Comparison of ENCODE assay signal across 8 cellular contexts in genomic region chr21:32727478-32727727, GRCh38. TPM values are rescaled to one million over a fixed set of nuclear protein-coding genes. Genes with fewer than 3 reads are reported as not detected.
DNase-seq lines count a peak whose midpoint lies in the region; ATAC-seq, FAIRE-seq and TF ChIP-seq lines count a peak whose summit lies in the region.

No MANE protein-coding gene starts in this region.

- no peak for TF ChIP-seq CTCF in K562 (IDR thresholded peaks at IDR 0.05 in 2 of 3, conservative IDR thresholded peaks at IDR 0.05 in 1 of 3; ENCODE audit: insufficient read depth in 2 of 3, low read depth in 1 of 3, low read length in 3 of 3)

- under 1% methylated on average over 29 of the region's 29 CpGs for WGBS in K562 (ENCODE audit: insufficient coverage, low coverage, missing lambda C conversion rate)
- WGBS in mesendoderm (ENCODE audit: extremely low coverage, insufficient coverage, low lambda C conversion rate): no CpG with 5 or more reads among the region's 29 CpGs
- WGBS in aorta, 2 donors: 0% methylated on average over 28 to 29 of the region's 29 CpGs

- intact Hi-C loops in K562 (cut with micrococcal nuclease) (loop anchor here (5.0 kb wide), 2 partner anchors 40 to 45 kb away; partner anchors contain the start of gene PAXBP1), aorta (cut with DNase I) (loop anchor here in 1 of 2 donors (5.0 kb wide), 1 partner anchor 40 kb away; no protein-coding TSS in a partner anchor)

- H3K56ac ChIP-seq in mesendoderm (ENCODE audit: low read length): peak overlapping the region; percentile 93

- no peak overlapping the region for H4K5ac ChIP-seq in mesendoderm (ENCODE audit: low read length)

- no peak overlapping the region for H2BK5ac ChIP-seq in mesendoderm (ENCODE audit: low read length)

- H2BK15ac ChIP-seq in mesendoderm (replicated peaks; ENCODE audit: low read depth): no peak overlapping the region

- peak overlapping the region; percentile 29 for H3K23ac ChIP-seq in mesendoderm (ENCODE audit: low read length)

- H3K27me3 ChIP-seq in K562 (ENCODE audit: control insufficient read depth in 2 of 2, insufficient read depth in 2 of 2, low read length in 2 of 2) (no peaks in the 10 kb centered on the region), mesendoderm (ENCODE audit: insufficient read depth, low read length, poor library complexity) (no peaks in the 10 kb centered on the region), aorta (ENCODE audit: control insufficient read depth in 1 of 2, insufficient read depth in 2 of 2, low read length in 1 of 2) (no peaks in the 10 kb centered on the region)

- ATAC-seq in HG03460 (IDR thresholded peaks at IDR 0.05; ENCODE audit: unreplicated experiment) (peak; percentile 12), K562 (no peak), aorta (ENCODE audit: low FRiP score) (peak; percentile 55)

- H3K79me2 ChIP-seq in K562 (ENCODE audit: control insufficient read depth, insufficient read depth, low read length): peaks cover 18% of the 10 kb centered on the region
- no peaks in the 10 kb centered on the region for H3K79me2 ChIP-seq in mesendoderm (ENCODE audit: control insufficient read depth, insufficient read depth, low read length)

- H3K4me3 Mint-ChIP-seq in activated naive CD4-positive, alpha-beta T cell treated with anti-CD3 and anti-CD28 coated beads, Interleukin-2, amount 10 ng/mL, durations not matched to agents 7 days and 5 days: peak overlapping the region; percentile 99

- peak overlapping the region; percentile 98 for H3K27ac Mint-ChIP-seq in activated naive CD4-positive, alpha-beta T cell treated with anti-CD3 and anti-CD28 coated beads, Interleukin-2, amount 10 ng/mL, durations not matched to agents 7 days and 5 days

- DNase-seq in activated naive CD4-positive, alpha-beta T cell treated with anti-CD3 and anti-CD28 coated beads, Interleukin-2, amount 10 ng/mL, durations not matched to agents 7 days and 5 days: no peak
- no peak for DNase-seq in activated naive CD4-positive, alpha-beta T cell treated with anti-CD3 and anti-CD28 coated beads, Interleukin-2, amount 50 U/mL, for 16 hours
- no peak for DNase-seq in K562 (ENCODE audit: extremely low read depth in 1 of 4, low spot score in 3 of 4)
- no peak for DNase-seq in mesendoderm
- DNase-seq in aorta: peak; percentile 52 to 83
- no peak for DNase-seq in NOMO-1 treated with DMSO at 0.1 percent for 48 hours (lab: John Stamatoyannopoulos, UW; ENCODE audit: unreplicated experiment)
- DNase-seq in EL: no peak

- H3K18ac ChIP-seq in mesendoderm (ENCODE audit: low read length): no peak overlapping the region

- peak overlapping the region; percentile 95 for H2AFZ ChIP-seq in K562 (ENCODE audit: low read depth, low read length)

- H4K20me1 ChIP-seq in K562 (replicated peaks; ENCODE audit: control insufficient read depth, insufficient read depth, low read length): no peaks in the 10 kb centered on the region

- H2BK120ac ChIP-seq in mesendoderm (ENCODE audit: low read depth, low read length): no peak overlapping the region

- H3K9me3 ChIP-seq in K562 (replicated peaks; ENCODE audit: control insufficient read depth, insufficient read depth, low read depth, low read length) (no peaks in the 10 kb centered on the region), aorta (ENCODE audit: control insufficient read depth, low read length) (no peaks in the 10 kb centered on the region)

- in situ Hi-C loops in K562 (cut with MboI): no loop called here

- H3K36me3 ChIP-seq in K562 (ENCODE audit: control insufficient read depth, insufficient read depth, low read length) (peaks cover 11% of the 10 kb centered on the region; the same call in 1 of the 3 replicates), mesendoderm (ENCODE audit: control insufficient read depth, insufficient read depth, low read length) (no peaks in the 10 kb centered on the region), aorta (ENCODE audit: control insufficient read depth in 1 of 2, insufficient read depth in 2 of 2, low read length in 1 of 2) (no peaks in the 10 kb centered on the region)

- H3K9ac ChIP-seq in K562 (ENCODE audit: insufficient read depth in 1 of 2, low read depth in 2 of 2, low read length in 2 of 2) (peak overlapping the region; percentile 79 to 95), mesendoderm (ENCODE audit: low read length) (peak overlapping the region; percentile 82)

- FAIRE-seq in K562 (lab: Jason Lieb, UNC): no peak

- H3K4ac ChIP-seq in mesendoderm (ENCODE audit: low read depth, low read length): no peak overlapping the region

- CTCF ChIA-PET in activated naive CD4-positive, alpha-beta T cell treated with anti-CD3 and anti-CD28 coated beads, Interleukin-2, amount 10 ng/mL, durations not matched to agents 7 days and 5 days (lab: Charles Lee): interaction anchor here (1.1 to 1.4 kb wide), 2 partner anchors 21 to 44 kb away, joined by 3 to 5 read pairs; partner anchors contain the start of gene PAXBP1
- CTCF ChIA-PET in K562 (lab: Yijun Ruan, JAX; ENCODE audit: low intra/inter-chr PET ratio): no interaction called here

- H4K8ac ChIP-seq in mesendoderm (ENCODE audit: low read depth, low read length): no peak overlapping the region

- no TSS peak for BruUV-seq in K562 (replicated peaks; lab: Mats Ljungman, UMichigan)

- no peak for TF ChIP-seq EP300 in K562 (IDR thresholded peaks at IDR 0.05; ENCODE audit: low read length)

- no peak for TF ChIP-seq RAD21 in K562 (CRISPR knock-in tag; conservative IDR thresholded peaks at IDR 0.05 in 1 of 2, IDR thresholded peaks at IDR 0.05 in 1 of 2)

- peaks cover 18% of the 10 kb centered on the region for H3K36me3 Mint-ChIP-seq in activated naive CD4-positive, alpha-beta T cell treated with anti-CD3 and anti-CD28 coated beads, Interleukin-2, amount 10 ng/mL, durations not matched to agents 7 days and 5 days

- H3K4me3 ChIP-seq in K562 (peak overlapping the region; percentile 85), mesendoderm (ENCODE audit: low read length) (peak overlapping the region; percentile 80), aorta (ENCODE audit: low read length in 2 of 2) (peak overlapping the region; percentile 64 to 93)

- peaks cover 0 to 21% of the 10 kb centered on the region in 2 experiments; a peak in 2 of 5 replicates for H3K4me1 ChIP-seq in K562 (replicated peaks in 1 of 2; ENCODE audit: control insufficient read depth in 2 of 2, insufficient read depth in 2 of 2, low read length in 2 of 2)
- no peaks in the 10 kb centered on the region for H3K4me1 ChIP-seq in mesendoderm (ENCODE audit: control insufficient read depth, low read depth, low read length)
- H3K4me1 ChIP-seq in aorta (ENCODE audit: control insufficient read depth in 1 of 2, insufficient read depth in 2 of 2, low read length in 2 of 2): peaks cover 2 to 8% of the 10 kb centered on the region in 2 donors

- no peaks in the 10 kb centered on the region for H3K79me1 ChIP-seq in mesendoderm (ENCODE audit: low read length)

- no peak overlapping the region for H2AK5ac ChIP-seq in mesendoderm (ENCODE audit: low read length)

- no peaks in the 10 kb centered on the region for H3K9me3 Mint-ChIP-seq in activated naive CD4-positive, alpha-beta T cell treated with anti-CD3 and anti-CD28 coated beads, Interleukin-2, amount 10 ng/mL, durations not matched to agents 7 days and 5 days

- peaks cover 6% of the 10 kb centered on the region for H3K27me3 Mint-ChIP-seq in activated naive CD4-positive, alpha-beta T cell treated with anti-CD3 and anti-CD28 coated beads, Interleukin-2, amount 10 ng/mL, durations not matched to agents 7 days and 5 days

- H3K4me1 Mint-ChIP-seq in activated naive CD4-positive, alpha-beta T cell treated with anti-CD3 and anti-CD28 coated beads, Interleukin-2, amount 10 ng/mL, durations not matched to agents 7 days and 5 days: peaks cover 51% of the 10 kb centered on the region

- POLR2A ChIA-PET in K562 (lab: Yijun Ruan, JAX): interaction anchor here (0.6 to 2.8 kb wide), 10 partner anchors 11 to 115 kb away, joined by 3 to 14 read pairs (median 4); partner anchors contain the start of genes CFAP298 and PAXBP1

- no peak for TF ChIP-seq POLR2A in K562 (conservative IDR thresholded peaks at IDR 0.05)

- H3K4me2 ChIP-seq in K562 (ENCODE audit: insufficient read depth, low read length) (peak overlapping the region; percentile 98), mesendoderm (ENCODE audit: low read length) (peak overlapping the region; percentile 54)

- H3K9me1 ChIP-seq in K562 (ENCODE audit: control insufficient read depth, insufficient read depth, low read length): no peaks in the 10 kb centered on the region

- H3K27ac ChIP-seq in K562 (ENCODE audit: extremely low read depth, low read depth, low read length): peak overlapping the region; percentile 72
- H3K27ac ChIP-seq in mesendoderm (ENCODE audit: low read depth, low read length): peak overlapping the region; percentile 31
- H3K27ac ChIP-seq in aorta (ENCODE audit: low read depth in 1 of 2, low read length in 2 of 2): peak overlapping the region; percentile 68 to 85

RNA-seq across cellular contexts. Expression of gene SYNJ1, which starts 0.4 kb away (rescaled TPM):
- total RNA-seq in K562 (2011; cell fraction: chromatin; rRNA removed; ENCODE audit: low replicate concordance): 17.4 and 48.9 TPM in 2 replicates
- 5.7 and 7.5 TPM in 2 replicates for total RNA-seq in K562 (2011; cell fraction: nucleolus; rRNA removed)
- 14.5 and 20.2 TPM in 2 replicates for total RNA-seq in K562 (2011; cell fraction: nucleoplasm; rRNA removed)
- total RNA-seq in K562 (2014; rRNA removed): 2.5 and 3.3 TPM in 2 replicates
- total RNA-seq in K562 (2014; rRNA removed; fragmentation: Illumina TruSeq; extraction: Trizol): 5.6 and 6.8 TPM in 2 replicates
- total RNA-seq in K562 (2015; rRNA removed; fragmentation: Illumina TruSeq; extraction: Trizol): 4.2 TPM in 2 replicates
- 9.9 and 11.2 TPM in 2 replicates for total RNA-seq in K562 (2021)
- polyA plus RNA-seq in K562 (2011; rRNA removed): 5.7 and 6.1 TPM in 2 replicates
- polyA plus RNA-seq in K562 (2011; cell fraction: cytosol; rRNA removed): 3.9 and 4.4 TPM in 2 replicates
- 15.5 and 30.4 TPM in 2 replicates for polyA plus RNA-seq in K562 (2011; cell fraction: nucleus; rRNA removed)
- 6.1 and 7.1 TPM in 2 replicates for polyA plus RNA-seq in K562 (2012)
- 10.6 and 11.6 TPM in 2 replicates for polyA plus RNA-seq in K562 (2014; fragmentation: Illumina TruSeq; extraction: Trizol)
- 1 to 10 TPM; 2.4 to 2.6 TPM for polyA plus RNA-seq in K562 (2014; fragmentation: Nextera tagmentation; extraction: Ambion mirVana)
- polyA plus RNA-seq in K562 (2014; rRNA removed): 4.0 and 5.8 TPM in 2 replicates
- 19.5 and 21.7 TPM in 2 replicates for polyA minus RNA-seq in K562 (2011; rRNA and poly(A)+ RNA removed)
- polyA minus RNA-seq in K562 (2011; cell fraction: cytosol; rRNA and poly(A)+ RNA removed): 5.2 and 5.6 TPM in 2 replicates
- 12.1 and 15.7 TPM in 2 replicates for polyA minus RNA-seq in K562 (2011; cell fraction: nucleus; rRNA and poly(A)+ RNA removed)
- polyA plus RNA-seq in mesendoderm (2013, experiment 1 of 2): 2.8 TPM
- polyA plus RNA-seq in mesendoderm (2013, experiment 2 of 2): 3.4 TPM
- total RNA-seq in aorta: 10 to 100 TPM; 14.3 to 27.4 TPM
- 10 to 100 TPM in 1 of 2 donors, 1 to 10 TPM in 1; 8.0 to 13.3 TPM for polyA plus RNA-seq in aorta

RNA-seq across cellular contexts. Expression of gene PAXBP1, which starts 44.2 kb away (rescaled TPM):
- 56.8 and 279 TPM in 2 replicates for total RNA-seq in K562 (2011; cell fraction: chromatin; rRNA removed; ENCODE audit: low replicate concordance)
- 27.0 and 48.0 TPM in 2 replicates for total RNA-seq in K562 (2011; cell fraction: nucleolus; rRNA removed)
- 80.9 and 120 TPM in 2 replicates for total RNA-seq in K562 (2011; cell fraction: nucleoplasm; rRNA removed)
- total RNA-seq in K562 (2014; rRNA removed) (49.3 and 56.3 TPM in 2 replicates), K562 (2014; rRNA removed; fragmentation: Illumina TruSeq; extraction: Trizol) (67.9 and 76.8 TPM in 2 replicates), K562 (2015; rRNA removed; fragmentation: Illumina TruSeq; extraction: Trizol) (65.2 and 73.7 TPM in 2 replicates), K562 (2021) (52.6 and 58.7 TPM in 2 replicates), aorta (10 to 100 TPM; 31.7 to 47.0 TPM)
- polyA plus RNA-seq in K562 (2011; rRNA removed) (59.6 and 72.0 TPM in 2 replicates), K562 (2014; fragmentation: Illumina TruSeq; extraction: Trizol) (45.1 and 50.3 TPM in 2 replicates), K562 (2014; fragmentation: Nextera tagmentation; extraction: Ambion mirVana) (10 to 100 TPM; 16.4 to 17.4 TPM), K562 (2014; rRNA removed) (48.7 and 53.8 TPM in 2 replicates), aorta (10 to 100 TPM in 1 of 2 donors, 1 to 10 TPM in 1; 5.1 to 18.4 TPM)
- polyA plus RNA-seq in K562 (2011; cell fraction: cytosol; rRNA removed): 5.9 and 12.1 TPM in 2 replicates
- 192 and 235 TPM in 2 replicates for polyA plus RNA-seq in K562 (2011; cell fraction: nucleus; rRNA removed)
- 28.0 and 41.4 TPM in 2 replicates for polyA plus RNA-seq in K562 (2012)
- polyA minus RNA-seq in K562 (2011; rRNA and poly(A)+ RNA removed): 70.0 and 79.9 TPM in 2 replicates
- 16.4 and 23.8 TPM in 2 replicates for polyA minus RNA-seq in K562 (2011; cell fraction: cytosol; rRNA and poly(A)+ RNA removed)
- polyA minus RNA-seq in K562 (2011; cell fraction: nucleus; rRNA and poly(A)+ RNA removed): 102 and 171 TPM in 2 replicates
- 37.8 TPM for polyA plus RNA-seq in mesendoderm (2013, experiment 1 of 2)
- polyA plus RNA-seq in mesendoderm (2013, experiment 2 of 2): 38.3 TPM

Comparison
In these comparisons a context has a peak if more than half of its experiments do, and no peak if none do; other contexts are left out.
1. DNase-seq: peak in aorta (2 of 2); none in activated naive CD4-positive, alpha-beta T cell treated with anti-CD3 and anti-CD28 coated beads, Interleukin-2, amount 10 ng/mL, durations not matched to agents 7 days and 5 days (single experiment), activated naive CD4-positive, alpha-beta T cell treated with anti-CD3 and anti-CD28 coated beads, Interleukin-2, amount 50 U/mL, for 16 hours (single experiment), K562 (0 of 4), mesendoderm (single experiment), NOMO-1 treated with DMSO at 0.1 percent for 48 hours (single experiment) and EL (single experiment).
2. Peak in every context shown above with its lines, with median percentiles within 50 percentile points of each other: H3K27ac ChIP-seq and H3K4me3 ChIP-seq.